15 cellular contexts compared by ENCODE assay signal in genomic region chr14:80809663-80810062, GRCh38.
"Had no signal": no experiment of that assay in that cellular context is flagged by ENCODE, and none has a peak within 500 bp of the region (broad histone marks: within the 10 kb centered on the region; RNA-seq: fewer than 3 reads in every experiment).

No MANE protein-coding gene starts in this region.

- H3K27me3 Mint-ChIP-seq: central memory CD8-positive, alpha-beta T cell; T-helper 17 cell had no signal

- H3K36me3 Mint-ChIP-seq: stimulated activated effector memory CD8-positive, alpha-beta T cell treated with anti-CD3 and anti-CD28 coated beads, Interleukin-12 subunit alpha, Interleukin-12 subunit beta, amount 100 ng/mL, for 72 hours; WTC11 had no signal

- H3K4me3 Mint-ChIP-seq: central memory CD8-positive, alpha-beta T cell; mesothelial cell of epicardium; neural progenitor cell; stimulated activated effector memory CD8-positive, alpha-beta T cell treated with anti-CD3 and anti-CD28 coated beads, Interleukin-12 subunit alpha, Interleukin-12 subunit beta, amount 100 ng/mL, for 72 hours; T-helper 17 cell; WTC11 had no signal

- H3K27ac Mint-ChIP-seq: activated naive CD4-positive, alpha-beta T cell treated with anti-CD3 and anti-CD28 coated beads, Interleukin-2, amount 50 U/mL, for 72 hours; mesothelial cell of epicardium; neural progenitor cell; stimulated activated effector memory CD8-positive, alpha-beta T cell treated with anti-CD3 and anti-CD28 coated beads, Interleukin-12 subunit alpha, Interleukin-12 subunit beta, amount 100 ng/mL, for 72 hours; T-helper 17 cell; WTC11 had no signal

- H3K9me3 Mint-ChIP-seq: WTC11 had no signal

- H3K4me1 Mint-ChIP-seq: mesothelial cell of epicardium; neural progenitor cell; stimulated activated effector memory CD8-positive, alpha-beta T cell treated with anti-CD3 and anti-CD28 coated beads, Interleukin-12 subunit alpha, Interleukin-12 subunit beta, amount 100 ng/mL, for 72 hours; T-helper 17 cell; WTC11 had no signal

- ATAC-seq: activated naive CD4-positive, alpha-beta T cell treated with anti-CD3 and anti-CD28 coated beads, Interleukin-2, amount 50 U/mL, for 72 hours; esophagus mucosa; left colon; lower lobe of right lung; stimulated activated effector memory CD8-positive, alpha-beta T cell treated with anti-CD3 and anti-CD28 coated beads, Interleukin-12 subunit alpha, Interleukin-12 subunit beta, amount 100 ng/mL, for 72 hours; T-helper 17 cell; WTC11 had no signal

- DNase-seq: activated CD4-positive, alpha-beta T cell treated with anti-CD3 and anti-CD28 coated beads for 4 hours; activated CD8-positive, alpha-beta memory T cell treated with anti-CD3 and anti-CD28 coated beads for 24 hours; activated T-cell treated with anti-CD3 and anti-CD28 coated beads for 4 hours; anterior cingulate cortex; brain microvascular endothelial cell; left colon; lower lobe of right lung; T-helper 17 cell had no signal
